ENCODE assay signal across 11 cellular contexts in genomic region chr10:30463944-30464451, GRCh38. TPM values are rescaled to one million over a fixed set of nuclear protein-coding genes. Genes with fewer than 3 reads are reported as not detected.
DNase-seq lines count a peak whose midpoint lies in the region; ATAC-seq and TF ChIP-seq lines count a peak whose summit lies in the region.
"Had no signal": no experiment of that assay in that cellular context is flagged by ENCODE, and none has a peak within 500 bp of the region (broad histone marks: within the 10 kb centered on the region; RNA-seq: fewer than 3 reads in every experiment).

No MANE protein-coding gene starts in this region.

- H2BK12ac ChIP-seq in trophoblast cell (ENCODE audit: low read length) = no peak overlapping the region

- no peaks in the 10 kb centered on the region for H3K79me1 ChIP-seq in trophoblast cell (ENCODE audit: low read length)

- H2BK5ac ChIP-seq in trophoblast cell (ENCODE audit: low read depth, low read length, poor library complexity) = no peak overlapping the region

- DNase-seq in HCEC 1CT = peak; percentile 25
- DNase-seq in fibroblast of mammary gland (ENCODE audit: low read depth) = peak; percentile 66
- DNase-seq in trophoblast cell = peak; percentile 81 to 87
- no peak for DNase-seq in head of caudate nucleus
- DNase-seq: activated naive CD4-positive, alpha-beta T cell treated with Interleukin-2 at 50 U/mL for 16 hours; caudate nucleus; left colon; naive thymus-derived CD4-positive, alpha-beta T cell had no signal

- no peak overlapping the region for H3K4ac ChIP-seq in trophoblast cell (ENCODE audit: low read depth, low read length)

- no peak overlapping the region for H2AK5ac ChIP-seq in trophoblast cell (ENCODE audit: low read length)

- H4K91ac ChIP-seq in trophoblast cell (ENCODE audit: low read depth, low read length) = no peak overlapping the region

- no peaks in the 10 kb centered on the region for H3K27me3 ChIP-seq in trophoblast cell (ENCODE audit: insufficient read depth, low read length)

- H3K4me3 ChIP-seq in fibroblast of mammary gland (ENCODE audit: control insufficient read depth, low read depth, low read length) (no peak overlapping the region), trophoblast cell (ENCODE audit: low read depth, low read length) (no peak overlapping the region)

- H3K27ac ChIP-seq in trophoblast cell (ENCODE audit: low read depth, low read length) = no peak overlapping the region

- no peak overlapping the region for H2AFZ ChIP-seq in trophoblast cell (ENCODE audit: insufficient read depth, low read length, poor library complexity)

- no peak overlapping the region for H3K4me2 ChIP-seq in trophoblast cell (ENCODE audit: low read length)

- intact Hi-C loops in head of caudate nucleus (cut with DNase I) = no loop called here

- H3K14ac ChIP-seq in trophoblast cell (ENCODE audit: low read length) = no peak overlapping the region

- no peaks in the 10 kb centered on the region for H3K79me2 ChIP-seq in trophoblast cell (ENCODE audit: control insufficient read depth, insufficient read depth, low read length, poor library complexity)

- H3K4me1 ChIP-seq in trophoblast cell (ENCODE audit: control insufficient read depth in 1 of 2, insufficient read depth in 2 of 2, low read length in 2 of 2) = peaks cover 0 to 3% of the 10 kb centered on the region in 2 experiments

- no peak overlapping the region for H2BK120ac ChIP-seq in trophoblast cell (ENCODE audit: insufficient read depth, low read length, poor library complexity)

- H3K23ac ChIP-seq in trophoblast cell (ENCODE audit: low read length) = no peak overlapping the region

- ATAC-seq in SK-N-SH treated with all-trans-retinoic acid at 6 μM for 48 hours (peak; percentile 68), HG02884 (IDR thresholded peaks at IDR 0.05; ENCODE audit: unreplicated experiment) (no peak), GM18909 (IDR thresholded peaks at IDR 0.05; ENCODE audit: poor library complexity, unreplicated experiment) (no peak)
- ATAC-seq: left colon; naive thymus-derived CD4-positive, alpha-beta T cell had no signal

- H3K9ac ChIP-seq in trophoblast cell (ENCODE audit: low read length) = no peak overlapping the region

- no peak overlapping the region for H4K8ac ChIP-seq in trophoblast cell (ENCODE audit: low read depth, low read length)

- H3K9me3 ChIP-seq in trophoblast cell (ENCODE audit: insufficient read depth, low read depth, low read length) = no peaks in the 10 kb centered on the region

- peaks cover 13 to 16% of the 10 kb centered on the region in 2 experiments for H3K36me3 ChIP-seq in trophoblast cell (ENCODE audit: control insufficient read depth in 1 of 2, insufficient read depth in 2 of 2, low read length in 2 of 2)

- WGBS in trophoblast cell (ENCODE audit: extremely low coverage, insufficient coverage, insufficient read length) = no CpG with 5 or more reads among the region's 2 CpGs

- H4K12ac ChIP-seq in trophoblast cell (ENCODE audit: low read depth, low read length) = no peak overlapping the region

- TF ChIP-seq CTCF in fibroblast of mammary gland (conservative IDR thresholded peaks at IDR 0.05; ENCODE audit: control insufficient read depth, insufficient read depth, low read depth, low read length) = no peak

- no peak overlapping the region for H3K18ac ChIP-seq in trophoblast cell (ENCODE audit: low read length)

TF ChIP-seq in SK-N-SH treated with all-trans-retinoic acid at 6 μM for 48 hours, 23 proteins besides CTCF, POLR2A, EP300 and RAD21:
- TF ChIP-seq ZFP30 (CRISPR knock-in tag; IDR thresholded peaks at IDR 0.05) = no peak
- TF ChIP-seq ZC3H10 (CRISPR knock-in tag; IDR thresholded peaks at IDR 0.05) = no peak
- TF ChIP-seq TOX (CRISPR knock-in tag; IDR thresholded peaks at IDR 0.05; ENCODE audit: borderline replicate concordance) = no peak
- TF ChIP-seq CREB5 (CRISPR knock-in tag; IDR thresholded peaks at IDR 0.05; ENCODE audit: low read depth) = no peak
- TF ChIP-seq BACH2 (CRISPR knock-in tag; IDR thresholded peaks at IDR 0.05; ENCODE audit: borderline replicate concordance) = no peak
- no peak for TF ChIP-seq SNAI2 (CRISPR knock-in tag; IDR thresholded peaks at IDR 0.05)

RNA-seq across cellular contexts. Expression of gene MAP3K8, which starts 30.0 kb away (rescaled TPM):
- polyA plus RNA-seq in trophoblast cell (2013) = 42.6 and 49.1 TPM in 2 replicates

Comparison
In these comparisons a context has a peak if more than half of its experiments do, and no peak if none do; other contexts are left out.
1. DNase-seq: peak in HCEC 1CT (single experiment), fibroblast of mammary gland (single experiment) and trophoblast cell (2 of 2); none in head of caudate nucleus (0 of 42).